ENCODE assay signal across 8 cellular contexts in genomic region chr7:2978403-2978802, GRCh38.
DNase-seq lines count a peak whose midpoint lies in the region; ATAC-seq and TF ChIP-seq lines count a peak whose summit lies in the region.

No MANE protein-coding gene starts in this region.

- H3K9me3 ChIP-seq in mononuclear cell (ENCODE audit: low read depth, low read length), result no peaks in the 10 kb centered on the region

- DNase-seq in NOMO-1 treated with DMSO at 0.1 percent for 48 hours (lab: John Stamatoyannopoulos, UW; ENCODE audit: unreplicated experiment), result peak; percentile 51
- peak; percentile 26 to 66 (median 42) for DNase-seq in activated naive CD4-positive, alpha-beta T cell (lab: John Stamatoyannopoulos, UW)
- peak; percentile 89 for DNase-seq in stimulated activated naive CD8-positive, alpha-beta T cell treated with anti-CD3 and anti-CD28 coated beads, Interleukin-15, Interleukin-2, amounts not matched to agents 100 U/mL and 50 U/mL, for 24 hours
- DNase-seq in lower leg skin (ENCODE audit: low spot score in 2 of 2), result no peak
- DNase-seq in COR-L47 (lab: John Stamatoyannopoulos, UW), result no peak

- TF ChIP-seq POLR2A in lower leg skin (IDR thresholded peaks at IDR 0.05), result no peak

- WGBS in lower leg skin, 2 donors, result 11% methylated on average over 15 of the region's 15 CpGs

- peaks cover 6% of the 10 kb centered on the region for H3K27me3 ChIP-seq in mononuclear cell (ENCODE audit: insufficient read depth, low read length)

- ATAC-seq in GM21825 (IDR thresholded peaks at IDR 0.05; ENCODE audit: unreplicated experiment), result peak; percentile 86
- peak; percentile 88 for ATAC-seq in stimulated activated naive CD8-positive, alpha-beta T cell treated with anti-CD3 and anti-CD28 coated beads, Interleukin-15, Interleukin-2, amounts not matched to agents 100 U/mL and 50 U/mL, for 24 hours

- peaks cover 62% of the 10 kb centered on the region for H3K4me1 ChIP-seq in mononuclear cell (ENCODE audit: insufficient read depth, low read length)

- H3K4me3 ChIP-seq in GM08714 (ENCODE audit: low read length), result peak overlapping the region; percentile 59; the same call in 1 of the 2 replicates
- peak overlapping the region; percentile 15 for H3K4me3 ChIP-seq in mononuclear cell (ENCODE audit: low read length)
- H3K4me3 ChIP-seq in lower leg skin (ENCODE audit: low read depth, poor library complexity, severe bottlenecking), result no peak overlapping the region

- intact Hi-C loops in lower leg skin (cut with DNase I; ENCODE audit: low total_unique reads), result no loop called here

- no peak for TF ChIP-seq CTCF in lower leg skin (IDR thresholded peaks at IDR 0.05)

Comparison
In these comparisons a context has a peak if more than half of its experiments do, and no peak if none do; other contexts are left out.
1. DNase-seq: peak in NOMO-1 treated with DMSO at 0.1 percent for 48 hours (single experiment), activated naive CD4-positive, alpha-beta T cell (4 of 4) and stimulated activated naive CD8-positive, alpha-beta T cell treated with anti-CD3 and anti-CD28 coated beads, Interleukin-15, Interleukin-2, amounts not matched to agents 100 U/mL and 50 U/mL, for 24 hours (single experiment); none in lower leg skin (0 of 2) and COR-L47 (single experiment).